20 cellular contexts compared by ENCODE assay signal in genomic region chr6:17478223-17478907, GRCh38.
DNase-seq lines count a peak whose midpoint lies in the region; ATAC-seq, FAIRE-seq and TF ChIP-seq lines count a peak whose summit lies in the region.
"Had no signal": no experiment of that assay in that cellular context is flagged by ENCODE, and none has a peak within 500 bp of the region (broad histone marks: within the 10 kb centered on the region; RNA-seq: fewer than 3 reads in every experiment).

No MANE protein-coding gene starts in this region.

- WGBS in stomach, 5 donors, result 67 to 77% (median 73%) methylated on average over 7 of the region's 7 CpGs

- H3K79me2 ChIP-seq in osteoblast (ENCODE audit: insufficient read depth, low read length), result no peaks in the 10 kb centered on the region

- H3K4me1 ChIP-seq in cardiac muscle cell (ENCODE audit: low read depth) (peaks cover 29% of the 10 kb centered on the region), osteoblast (ENCODE audit: insufficient read depth, low read length) (no peaks in the 10 kb centered on the region), stomach (peaks cover 0 to 9% (median 2%) of the 10 kb centered on the region in 4 donors), BE2C (no peaks in the 10 kb centered on the region)

- TF ChIP-seq POLR2A in stomach (IDR thresholded peaks at IDR 0.05), result no peak

- TF ChIP-seq CTCF in cardiac muscle cell (IDR thresholded peaks at IDR 0.05; ENCODE audit: low read depth, low read length) (no peak), osteoblast (IDR thresholded peaks at IDR 0.05; ENCODE audit: extremely low read depth, low read depth, low read length) (no peak), stomach (IDR thresholded peaks at IDR 0.05) (no peak), BE2C (IDR thresholded peaks at IDR 0.05; ENCODE audit: low read depth, low read length) (no peak), CD14-positive monocyte (IDR thresholded peaks at IDR 0.05) (no peak)

- peak overlapping the region; percentile 89 for H3K27ac ChIP-seq in cardiac muscle cell
- no peak overlapping the region for H3K27ac ChIP-seq in osteoblast (ENCODE audit: low read depth, low read length)
- H3K27ac ChIP-seq in stomach, result peak overlapping the region in 3 of 5 donors; percentile 0 to 60 (median 37)
- H3K27ac ChIP-seq: GM23248, RWPE1 had no signal

- H4K20me1 ChIP-seq in osteoblast (ENCODE audit: insufficient read depth, low read length), result no peaks in the 10 kb centered on the region

- no peak overlapping the region for H3K4me3 Mint-ChIP-seq in CD14-positive monocyte

- intact Hi-C loops in Right ventricle myocardium superior (cut with DNase I) (no loop called here), stomach (cut with DNase I; ENCODE audit: low total_unique reads) (no loop called here), CD14-positive monocyte (cut with micrococcal nuclease) (no loop called here)

- peaks cover 1 to 5% (median 3%) of the 10 kb centered on the region in 3 donors for H3K27me3 Mint-ChIP-seq in CD14-positive monocyte (ENCODE audit: low read depth in 3 of 3)

- no peaks in the 10 kb centered on the region for H3K27me3 ChIP-seq in cardiac muscle cell
- no peaks in the 10 kb centered on the region for H3K27me3 ChIP-seq in osteoblast (ENCODE audit: insufficient read depth, low read length)
- H3K27me3 ChIP-seq in stomach, result no peaks in the 10 kb centered on the region
- H3K27me3 ChIP-seq in BE2C, result no peaks in the 10 kb centered on the region

- peak; percentile 86 for FAIRE-seq in endometrium (lab: Jason Lieb, UNC)
- FAIRE-seq: GM12891, HTR-8/SVneo had no signal

- H2AFZ ChIP-seq in osteoblast (ENCODE audit: low read length), result no peak overlapping the region
- H2AFZ ChIP-seq: GM23248 had no signal

- no peaks in the 10 kb centered on the region for H3K36me3 Mint-ChIP-seq in CD14-positive monocyte

- no peaks in the 10 kb centered on the region for H3K4me1 Mint-ChIP-seq in CD14-positive monocyte

- H3K4me2 ChIP-seq in osteoblast (ENCODE audit: insufficient read depth, low read length), result no peak overlapping the region

- no peak for TF ChIP-seq EP300 in stomach (IDR thresholded peaks at IDR 0.05)

- no peak overlapping the region for H3K27ac Mint-ChIP-seq in CD14-positive monocyte

- H3K4me3 ChIP-seq in cardiac muscle cell (no peak overlapping the region), osteoblast (ENCODE audit: insufficient read depth, low read length) (no peak overlapping the region), stomach (no peak overlapping the region), BE2C (ENCODE audit: low read depth, low read length) (no peak overlapping the region)
- H3K4me3 ChIP-seq: GM23248 had no signal

- H3K9me3 Mint-ChIP-seq in CD14-positive monocyte, result peaks cover 0 to 4% (median 0%) of the 10 kb centered on the region in 7 donors

- ATAC-seq in Right ventricle myocardium superior (ENCODE audit: poor library complexity) (no peak), HG03565 (IDR thresholded peaks at IDR 0.05; ENCODE audit: unreplicated experiment) (no peak)
- ATAC-seq: HCT116 had no signal

- H3K36me3 ChIP-seq in cardiac muscle cell, result no peaks in the 10 kb centered on the region
- H3K36me3 ChIP-seq in osteoblast (ENCODE audit: insufficient read depth, low read length), result no peaks in the 10 kb centered on the region
- H3K36me3 ChIP-seq in stomach, result no peaks in the 10 kb centered on the region
- H3K36me3 ChIP-seq in BE2C, result no peaks in the 10 kb centered on the region

- H3K9me3 ChIP-seq in cardiac muscle cell (ENCODE audit: low read depth), result no peaks in the 10 kb centered on the region
- H3K9me3 ChIP-seq in osteoblast (ENCODE audit: low read depth, low read length), result no peaks in the 10 kb centered on the region
- no peaks in the 10 kb centered on the region for H3K9me3 ChIP-seq in stomach
- H3K9me3 ChIP-seq in BE2C, result no peaks in the 10 kb centered on the region

- DNase-seq in cardiac muscle cell (ENCODE audit: low read depth in 1 of 2, low spot score in 1 of 2) (peak in 1 of 2 donors; percentile 24), Right ventricle myocardium superior (no peak), osteoblast (ENCODE audit: insufficient read length, low spot score, missing footprints) (peak; percentile 67), stomach (no peak), BE2C (no peak), CD14-positive monocyte (ENCODE audit: low spot score) (no peak)
- DNase-seq: 8988T, DMS53, GM23248, KBM-7, NCI-H1048, NCI-H1694 treated with DMSO at 0.1 percent for 48 hours, NCI-H345, NCI-H69 had no signal
